8 cellular contexts compared by ENCODE assay signal in the genomic region with DNA sequence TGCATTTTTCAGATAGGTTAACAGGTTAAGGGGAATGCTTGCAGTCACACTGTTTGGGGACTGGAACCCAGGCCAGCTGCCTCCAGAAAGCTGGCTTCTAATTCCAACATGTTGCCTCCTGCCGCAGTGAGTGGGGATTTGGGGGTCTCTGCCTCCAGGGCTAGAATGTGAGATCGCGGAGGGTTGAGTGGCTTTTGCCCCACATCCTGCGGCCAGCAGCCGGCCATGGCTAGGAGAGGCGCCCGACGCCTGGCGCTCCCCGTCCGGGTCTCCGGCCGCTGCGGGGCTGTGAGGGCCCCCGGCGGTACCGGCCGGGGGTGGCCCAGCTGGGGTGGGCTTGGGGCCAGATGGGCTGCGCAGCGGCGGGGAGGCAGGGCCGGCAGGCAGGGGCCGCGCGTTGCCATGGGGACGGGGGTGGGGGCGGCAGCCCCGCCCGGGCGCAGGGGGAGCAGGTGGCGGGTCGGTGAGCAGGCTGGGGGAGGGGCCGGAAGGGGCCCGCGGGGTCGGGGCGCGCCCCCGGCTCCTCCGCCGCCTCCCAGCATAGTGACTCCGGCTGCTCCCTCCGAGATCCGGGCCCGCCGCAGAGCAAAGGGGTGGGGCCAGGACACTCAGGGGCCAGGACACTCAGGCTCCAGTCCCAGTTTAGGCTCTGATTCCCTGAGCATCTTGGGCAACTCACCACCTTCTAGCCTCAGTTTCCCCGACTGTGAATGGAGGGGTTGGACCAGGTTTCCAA.
DNase-seq lines count a peak whose midpoint lies in the region; ATAC-seq and TF ChIP-seq lines count a peak whose summit lies in the region.

No MANE protein-coding gene starts in this region.

- H3K9me3 ChIP-seq in suprapubic skin, result no peaks in the 10 kb centered on the region

- no peak for TF ChIP-seq EP300 in suprapubic skin (IDR thresholded peaks at IDR 0.05)

- peak; percentile 70 for ATAC-seq in left colon

- H3K27me3 ChIP-seq in suprapubic skin, result peaks cover 11% of the 10 kb centered on the region

- peak; percentile 61 for DNase-seq in NCI-H748 (lab: John Stamatoyannopoulos, UW; ENCODE audit: unreplicated experiment)
- no peak for DNase-seq in NCI-H748 treated with DMSO at 0.1 percent for 48 hours (lab: John Stamatoyannopoulos, UW)
- peak; percentile 40 for DNase-seq in activated naive CD4-positive, alpha-beta T cell treated with anti-CD3 and anti-CD28 coated beads, Interleukin-2, amount 50 U/mL, for 16 hours
- DNase-seq in left colon, result peak in 1 of 2 donors; percentile 53
- DNase-seq in suprapubic skin (ENCODE audit: low spot score in 2 of 2), result no peak
- DNase-seq in SIG-M5 treated with dmso at 0.1 percent for 504 hours (lab: John Stamatoyannopoulos, UW; ENCODE audit: unreplicated experiment), result no peak
- no peak for DNase-seq in cortex of kidney (lab: John Stamatoyannopoulos, UW)
- DNase-seq in SKM-1 treated with dmso at 0.1 percent for 144 hours (lab: John Stamatoyannopoulos, UW; ENCODE audit: unreplicated experiment), result no peak

- 13% methylated on average over 3 of the region's 47 CpGs for WGBS in suprapubic skin

- H3K27ac ChIP-seq in suprapubic skin, result no peak overlapping the region

- TF ChIP-seq CTCF in suprapubic skin (IDR thresholded peaks at IDR 0.05), result no peak

- H3K36me3 ChIP-seq in suprapubic skin, result no peaks in the 10 kb centered on the region

- intact Hi-C loops in left colon (cut with DNase I, micrococcal nuclease), result no loop called here

- peak overlapping the region; percentile 47 for H3K4me3 ChIP-seq in suprapubic skin

- TF ChIP-seq POLR2A in suprapubic skin (IDR thresholded peaks at IDR 0.05), result no peak

- peaks cover 24% of the 10 kb centered on the region for H3K4me1 ChIP-seq in suprapubic skin

Comparison
In these comparisons a context has a peak if more than half of its experiments do, and no peak if none do; other contexts are left out.
1. DNase-seq: peak in NCI-H748 (single experiment) and activated naive CD4-positive, alpha-beta T cell treated with anti-CD3 and anti-CD28 coated beads, Interleukin-2, amount 50 U/mL, for 16 hours (single experiment); none in NCI-H748 treated with DMSO at 0.1 percent for 48 hours (single experiment), suprapubic skin (0 of 2), SIG-M5 treated with dmso at 0.1 percent for 504 hours (single experiment), cortex of kidney (single experiment) and SKM-1 treated with dmso at 0.1 percent for 144 hours (single experiment).